Comparison of ENCODE assay signal across 8 cellular contexts in genomic region chr17:45131616-45132301, GRCh38. TPM values are rescaled to one million over a fixed set of nuclear protein-coding genes. Genes with fewer than 3 reads are reported as not detected.
DNase-seq lines count a peak whose midpoint lies in the region; ATAC-seq and TF ChIP-seq lines count a peak whose summit lies in the region.

No MANE protein-coding gene starts in this region.

- H3K27me3 ChIP-seq in DOHH2 (ENCODE audit: control insufficient read depth, low read length) (peaks cover 16% of the 10 kb centered on the region), Karpas-422 (ENCODE audit: low read length) (no peaks in the 10 kb centered on the region), fibroblast of lung (ENCODE audit: control insufficient read depth, insufficient read depth, low read length) (no peaks in the 10 kb centered on the region)

- 0 out of 2 replicates have a peak, but pooled peaks cover 4% of the 10 kb centered on the region for H4K20me1 ChIP-seq in DOHH2 (ENCODE audit: control insufficient read depth, insufficient read depth, low read depth, low read length)
- no peaks in the 10 kb centered on the region for H4K20me1 ChIP-seq in Karpas-422 (ENCODE audit: insufficient read depth, low read depth, low read length)
- no peaks in the 10 kb centered on the region for H4K20me1 ChIP-seq in fibroblast of lung (ENCODE audit: control insufficient read depth, extremely low read depth, insufficient read depth, low read length)

- no peaks in the 10 kb centered on the region for H3K9me3 Mint-ChIP-seq in neural crest cell

- H3K27ac Mint-ChIP-seq in neural crest cell (ENCODE audit: unreplicated experiment), result no peak overlapping the region

- ATAC-seq in GM21528 (IDR thresholded peaks at IDR 0.05; ENCODE audit: low FRiP score, unreplicated experiment) (no peak), GM21723 (IDR thresholded peaks at IDR 0.05; ENCODE audit: unreplicated experiment) (no peak), GM21529 (IDR thresholded peaks at IDR 0.05; ENCODE audit: unreplicated experiment) (no peak)

- peak overlapping the region; percentile 98 for H3K4me2 ChIP-seq in DOHH2 (ENCODE audit: low read length)
- peak overlapping the region; percentile 99 for H3K4me2 ChIP-seq in Karpas-422 (ENCODE audit: low read depth, low read length, poor library complexity, severe bottlenecking)
- H3K4me2 ChIP-seq in fibroblast of lung (ENCODE audit: extremely low read depth, insufficient read depth, low read length), result peak overlapping the region; percentile 88

- H3K27me3 Mint-ChIP-seq in neural crest cell (ENCODE audit: low read depth), result peaks cover 4% of the 10 kb centered on the region

- H3K9ac ChIP-seq in Karpas-422 (ENCODE audit: low read length) (peak overlapping the region; percentile 66), fibroblast of lung (ENCODE audit: insufficient read depth, low read length) (peak overlapping the region; percentile 79)

- H3K4me1 ChIP-seq in DOHH2 (ENCODE audit: control insufficient read depth, low read length) (peaks cover 22% of the 10 kb centered on the region), Karpas-422 (ENCODE audit: low read length) (peaks cover 23% of the 10 kb centered on the region), fibroblast of lung (ENCODE audit: control insufficient read depth, extremely low read depth, insufficient read depth, low read length) (peaks cover 23% of the 10 kb centered on the region)

- H3K27ac ChIP-seq in DOHH2 (ENCODE audit: low read depth, low read length) (no peak overlapping the region), Karpas-422 (ENCODE audit: low read length) (no peak overlapping the region), fibroblast of lung (ENCODE audit: insufficient read depth, low read length) (peak overlapping the region; percentile 67)

- peak overlapping the region; percentile 81; the same call in 1 of the 2 replicates for H2AFZ ChIP-seq in Karpas-422 (ENCODE audit: low read length)
- no peak overlapping the region for H2AFZ ChIP-seq in fibroblast of lung (ENCODE audit: low read length)

- peaks cover 17% of the 10 kb centered on the region for H3K4me1 Mint-ChIP-seq in neural crest cell

- H3K9me3 ChIP-seq in DOHH2 (ENCODE audit: control insufficient read depth, insufficient read depth, low read length), result no peaks in the 10 kb centered on the region
- no peaks in the 10 kb centered on the region for H3K9me3 ChIP-seq in Karpas-422 (ENCODE audit: low read length)
- H3K9me3 ChIP-seq in fibroblast of lung (ENCODE audit: control insufficient read depth, insufficient read depth, low read depth, low read length), result no peaks in the 10 kb centered on the region

- H3K4me3 Mint-ChIP-seq in neural crest cell, result peak overlapping the region; percentile 84

- peaks cover 4% of the 10 kb centered on the region; the same call in 1 of the 2 replicates for H3F3A ChIP-seq in DOHH2 (ENCODE audit: control insufficient read depth, insufficient read depth)

- TF ChIP-seq CTCF in DOHH2 (IDR thresholded peaks at IDR 0.05; ENCODE audit: low read depth, low read length, poor library complexity, severe bottlenecking) (peak; percentile 99), fibroblast of lung (conservative IDR thresholded peaks at IDR 0.05 in 1 of 2, IDR thresholded peaks at IDR 0.05 in 1 of 2; ENCODE audit: low read depth in 1 of 2, low read length in 2 of 2) (peak; percentile 58 to 77), neural crest cell (conservative IDR thresholded peaks at IDR 0.05) (peak; percentile 98)

- peak; percentile 73 for DNase-seq in Karpas-422
- DNase-seq in activated T-cell treated with anti-CD3 and anti-CD28 coated beads for 1 hour (ENCODE audit: low read depth), result peak; percentile 55
- DNase-seq in fibroblast of lung (ENCODE audit: low read depth in 2 of 2), result no peak
- peak; percentile 84 for DNase-seq in neural crest cell (ENCODE audit: low read depth, low spot score)

- H3K79me2 ChIP-seq in DOHH2 (ENCODE audit: control insufficient read depth, low read length) (no peaks in the 10 kb centered on the region), Karpas-422 (ENCODE audit: low read length) (no peaks in the 10 kb centered on the region), fibroblast of lung (ENCODE audit: control insufficient read depth, insufficient read depth, low read length) (peaks cover 20% of the 10 kb centered on the region)

- no peaks in the 10 kb centered on the region for H3K36me3 Mint-ChIP-seq in neural crest cell (ENCODE audit: low read depth)

- H3K4me3 ChIP-seq in DOHH2 (ENCODE audit: low read length) (peak overlapping the region; percentile 90), Karpas-422 (ENCODE audit: low read length) (peak overlapping the region; percentile 66; the same call in 1 of the 2 replicates), fibroblast of lung (replicated peaks in 1 of 4; ENCODE audit: control extremely low read depth in 1 of 4, insufficient read depth in 1 of 4, low read depth in 3 of 4, low read length in 4 of 4) (peak overlapping the region; percentile 70 to 98 (median 88))

- no peaks in the 10 kb centered on the region for H3K36me3 ChIP-seq in DOHH2 (ENCODE audit: control insufficient read depth, low read length)
- no peaks in the 10 kb centered on the region for H3K36me3 ChIP-seq in Karpas-422 (ENCODE audit: insufficient read depth, low read length)
- peaks cover 2% of the 10 kb centered on the region for H3K36me3 ChIP-seq in fibroblast of lung (ENCODE audit: control insufficient read depth, insufficient read depth, low read length)

- H3K9me2 ChIP-seq in DOHH2 (replicated peaks; ENCODE audit: control insufficient read depth, low read length) (no peaks in the 10 kb centered on the region), Karpas-422 (replicated peaks; ENCODE audit: insufficient read depth, low read length) (no peaks in the 10 kb centered on the region)

RNA-seq across cellular contexts. Expression of gene PLCD3, which starts 0.6 kb away (rescaled TPM):
- total RNA-seq in Karpas-422 (2014; rRNA removed; shearing (Covaris generic); ENCODE audit: low replicate concordance), result 0.45 TPM in 1 of 2 replicates, not detected in the other
- total RNA-seq in fibroblast of lung (39.3 and 59.8 TPM in 2 replicates), neural crest cell (34.2 and 36.5 TPM in 2 replicates)
- 32.8 and 52.1 TPM in 2 replicates for polyA plus RNA-seq in fibroblast of lung
- polyA plus RNA-seq in fibroblast of lung (2012), result 39.6 and 76.5 TPM in 2 replicates
- polyA minus RNA-seq in fibroblast of lung (ENCODE audit: low replicate concordance), result 151 and 159 TPM in 2 replicates

RNA-seq across cellular contexts. Expression of gene ACBD4, which starts 3.7 kb away (rescaled TPM):
- total RNA-seq in Karpas-422 (2014; rRNA removed; shearing (Covaris generic); ENCODE audit: low replicate concordance), result 11.4 and 13.4 TPM in 2 replicates
- total RNA-seq in fibroblast of lung (7.7 and 18.0 TPM in 2 replicates), neural crest cell (5.4 and 5.5 TPM in 2 replicates)
- polyA plus RNA-seq in fibroblast of lung, result 3.0 and 3.4 TPM in 2 replicates
- 5.8 and 6.3 TPM in 2 replicates for polyA plus RNA-seq in fibroblast of lung (2012)
- 4.9 and 8.4 TPM in 2 replicates for polyA minus RNA-seq in fibroblast of lung (ENCODE audit: low replicate concordance)

RNA-seq across cellular contexts. Expression of gene HEXIM1, which starts 16.5 kb away (rescaled TPM):
- total RNA-seq in Karpas-422 (2014; rRNA removed; shearing (Covaris generic); ENCODE audit: low replicate concordance), result 3.5 and 3.7 TPM in 2 replicates
- total RNA-seq in fibroblast of lung (9.9 and 10.3 TPM in 2 replicates), neural crest cell (28.9 and 29.5 TPM in 2 replicates)
- polyA plus RNA-seq in fibroblast of lung, result 11.7 and 12.4 TPM in 2 replicates
- 20.2 and 20.3 TPM in 2 replicates for polyA plus RNA-seq in fibroblast of lung (2012)
- 4.3 and 6.1 TPM in 2 replicates for polyA minus RNA-seq in fibroblast of lung (ENCODE audit: low replicate concordance)

RNA-seq across cellular contexts. Expression of gene HEXIM2, which starts 29.9 kb away (rescaled TPM):
- total RNA-seq in Karpas-422 (2014; rRNA removed; shearing (Covaris generic); ENCODE audit: low replicate concordance), result 1.4 and 14.3 TPM in 2 replicates
- 12.8 and 18.7 TPM in 2 replicates for total RNA-seq in fibroblast of lung
- polyA plus RNA-seq in fibroblast of lung, result 1.9 and 2.7 TPM in 2 replicates
- polyA plus RNA-seq in fibroblast of lung (2012), result 4.3 and 6.4 TPM in 2 replicates
- polyA minus RNA-seq in fibroblast of lung (ENCODE audit: low replicate concordance), result 2.0 and 7.2 TPM in 2 replicates
- 9.5 and 10.4 TPM in 2 replicates for total RNA-seq in neural crest cell

Comparison
In these comparisons a context has a peak if more than half of its experiments do, and no peak if none do; other contexts are left out.
1. DNase-seq: peak in Karpas-422 (single experiment), activated T-cell treated with anti-CD3 and anti-CD28 coated beads for 1 hour (single experiment) and neural crest cell (single experiment); none in fibroblast of lung (0 of 2).
2. RNA of gene PLCD3, which starts 0.6 kb away (total RNA-seq): 39.3 to 59.8 TPM in fibroblast of lung and 34.2 to 36.5 TPM in neural crest cell; 0.45 TPM in Karpas-422; every median in the first group is over 10 times any median in the second.
3. Peak in every context shown above with its lines, with median percentiles within 50 percentile points of each other: H3K4me2 ChIP-seq, H3K4me3 ChIP-seq and CTCF ChIP-seq.